19 cellular contexts compared by ENCODE assay signal in the genomic region with DNA sequence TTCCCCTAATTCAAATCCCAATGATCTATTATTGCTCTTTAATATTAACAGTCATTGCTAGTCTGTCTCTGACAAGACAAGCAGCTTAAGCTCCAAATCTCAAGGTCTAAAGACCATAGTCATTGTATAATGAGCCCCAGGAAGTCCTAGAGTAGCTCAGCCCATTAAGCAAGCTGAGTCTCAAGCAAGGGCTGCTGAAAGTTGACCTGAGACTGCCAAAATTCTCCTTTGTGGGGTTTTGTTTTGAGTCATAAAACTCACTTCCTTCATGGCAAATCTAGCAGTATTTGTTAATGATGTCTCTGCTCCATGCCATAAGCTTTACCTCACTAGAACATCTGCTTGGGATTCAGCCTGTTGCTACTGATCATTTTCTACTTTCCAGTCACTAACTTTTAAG.
DNase-seq lines count a peak whose midpoint lies in the region; ATAC-seq and TF ChIP-seq lines count a peak whose summit lies in the region.
"Had no signal": no experiment of that assay in that cellular context is flagged by ENCODE, and none has a peak within 500 bp of the region (broad histone marks: within the 10 kb centered on the region; RNA-seq: fewer than 3 reads in every experiment).

No MANE protein-coding gene starts in this region.

- H3K4me3 ChIP-seq in GM06990 (replicated peaks; ENCODE audit: low read depth, low read length) (no peak overlapping the region), PC-3 (ENCODE audit: low read length) (no peak overlapping the region)
- H3K4me3 ChIP-seq: BLaER1 treated with 17β-estradiol and CSF1 and Interleukin-3, amounts not matched to agents 10 nM and 100 nM; HAP-1; PC-9 had no signal

- no TSS peak for BruUV-seq in PC-3 (replicated peaks; lab: Mats Ljungman, UMichigan)

- no peaks in the 10 kb centered on the region for H3K4me1 ChIP-seq in PC-3 (ENCODE audit: insufficient read depth, low read length)
- H3K4me1 ChIP-seq: BLaER1 treated with 17β-estradiol and CSF1 and Interleukin-3, amounts not matched to agents 10 nM and 100 nM; HAP-1 had no signal

- no peak overlapping the region for H3K27ac ChIP-seq in PC-3 (ENCODE audit: low read length)
- H3K27ac ChIP-seq: BLaER1 treated with 17β-estradiol and CSF1 and Interleukin-3, amounts not matched to agents 10 nM and 100 nM; PC-9 had no signal

- no peaks in the 10 kb centered on the region for H3K4me1 Mint-ChIP-seq in naive thymus-derived CD8-positive, alpha-beta T cell
- H3K4me1 Mint-ChIP-seq: T-cell had no signal

- POLR2A ChIA-PET in PC-3 (lab: Charles Lee; ENCODE audit: unreplicated experiment) = no interaction called here
- POLR2A ChIA-PET in naive thymus-derived CD8-positive, alpha-beta T cell (lab: Charles Lee) = no interaction called here

- ATAC-seq in GM18907 (IDR thresholded peaks at IDR 0.05; ENCODE audit: unreplicated experiment) (peak; percentile 51), HG03103 (IDR thresholded peaks at IDR 0.05; ENCODE audit: low read depth, unreplicated experiment) (peak; percentile 73), PC-3 (no peak), GM21529 (IDR thresholded peaks at IDR 0.05; ENCODE audit: unreplicated experiment) (no peak)
- ATAC-seq in naive thymus-derived CD8-positive, alpha-beta T cell = no peak
- ATAC-seq: T-cell had no signal

- intact Hi-C loops in PC-3 (cut with micrococcal nuclease) = no loop called here

- H3K36me3 ChIP-seq in GM06990 (ENCODE audit: control insufficient read depth, insufficient read depth, low read length) (no peaks in the 10 kb centered on the region), PC-3 (ENCODE audit: low read depth, low read length) (no peaks in the 10 kb centered on the region)
- H3K36me3 ChIP-seq: BLaER1 treated with 17β-estradiol and CSF1 and Interleukin-3, amounts not matched to agents 10 nM and 100 nM; HAP-1 had no signal

- H3K9me3 Mint-ChIP-seq in naive thymus-derived CD8-positive, alpha-beta T cell = peaks cover 0 to 3% (median 0%) of the 10 kb centered on the region in 9 donors

- H3K4me2 ChIP-seq in PC-3 (ENCODE audit: low read length) = no peak overlapping the region
- H3K4me2 ChIP-seq: BLaER1 treated with 17β-estradiol and CSF1 and Interleukin-3, amounts not matched to agents 10 nM and 100 nM; PC-9 had no signal

- no peaks in the 10 kb centered on the region for H3K9me2 ChIP-seq in PC-3 (replicated peaks; ENCODE audit: low read length)

- H3K27me3 Mint-ChIP-seq in naive thymus-derived CD8-positive, alpha-beta T cell = peaks cover 0 to 6% (median 0%) of the 10 kb centered on the region in 5 donors

- H3K27me3 ChIP-seq in GM06990 (replicated peaks; ENCODE audit: control insufficient read depth, insufficient read depth, low read length) (no peaks in the 10 kb centered on the region), PC-3 (ENCODE audit: low read length) (no peaks in the 10 kb centered on the region)
- H3K27me3 ChIP-seq: BLaER1 treated with 17β-estradiol and CSF1 and Interleukin-3, amounts not matched to agents 10 nM and 100 nM had no signal

- H3K79me2 ChIP-seq in PC-3 (ENCODE audit: low read length) = no peaks in the 10 kb centered on the region

- H3K9ac ChIP-seq in PC-3 (ENCODE audit: low read length) = no peak overlapping the region
- H3K9ac ChIP-seq: BLaER1 treated with 17β-estradiol and CSF1 and Interleukin-3, amounts not matched to agents 10 nM and 100 nM had no signal

- no peaks in the 10 kb centered on the region for H4K20me1 ChIP-seq in PC-3 (ENCODE audit: low read length)
- H4K20me1 ChIP-seq: BLaER1 treated with 17β-estradiol and CSF1 and Interleukin-3, amounts not matched to agents 10 nM and 100 nM had no signal

- TF ChIP-seq CTCF in GM06990 (IDR thresholded peaks at IDR 0.05; ENCODE audit: insufficient read depth, low read length, poor library complexity, severe bottlenecking) (no peak), PC-3 (conservative IDR thresholded peaks at IDR 0.05; ENCODE audit: low read depth, low read length) (no peak)

- no peak overlapping the region for H2AFZ ChIP-seq in PC-3 (ENCODE audit: low read length)
- H2AFZ ChIP-seq: PC-9 had no signal

- no peak overlapping the region for H3K4me3 Mint-ChIP-seq in naive thymus-derived CD8-positive, alpha-beta T cell
- H3K4me3 Mint-ChIP-seq: T-cell had no signal

- no peak overlapping the region for H3K27ac Mint-ChIP-seq in naive thymus-derived CD8-positive, alpha-beta T cell
- H3K27ac Mint-ChIP-seq: T-cell had no signal

- no peaks in the 10 kb centered on the region for H3K9me3 ChIP-seq in PC-3 (ENCODE audit: low read length)
- H3K9me3 ChIP-seq: BLaER1 treated with 17β-estradiol and CSF1 and Interleukin-3, amounts not matched to agents 10 nM and 100 nM; HAP-1 had no signal

- CTCF ChIA-PET in PC-3 (lab: Charles Lee) = no interaction called here

- DNase-seq in GM06990 (ENCODE audit: extremely low read depth, insufficient read length) = peak; percentile 9
- peak; percentile 1 for DNase-seq in PC-3
- DNase-seq in kidney glomerular epithelial cell (lab: John Stamatoyannopoulos, UW) = no peak
- no peak for DNase-seq in DMS153 treated with DMSO at 0.1 percent for 48 hours (lab: John Stamatoyannopoulos, UW; ENCODE audit: unreplicated experiment)
- DNase-seq in naive thymus-derived CD8-positive, alpha-beta T cell = no peak
- DNase-seq: 8988T, DMS 273 treated with DMSO at 0.1 percent for 48 hours, IMR-90, NCI-H1436 treated with DMSO at 0.1 percent for 48 hours, NCI-H345, NCI-H526 treated with DMSO at 0.1 percent for 48 hours, PC-9, T-cell, T1000 had no signal

- no peaks in the 10 kb centered on the region for H3F3A ChIP-seq in PC-3 (ENCODE audit: low read length, unreplicated experiment)

- H3K36me3 Mint-ChIP-seq in naive thymus-derived CD8-positive, alpha-beta T cell = no peaks in the 10 kb centered on the region
- H3K36me3 Mint-ChIP-seq: T-cell had no signal

Comparison
In these comparisons a context has a peak if more than half of its experiments do, and no peak if none do; other contexts are left out.
1. DNase-seq: peak in GM06990 (single experiment) and PC-3 (single experiment); none in kidney glomerular epithelial cell (single experiment), DMS153 treated with DMSO at 0.1 percent for 48 hours (single experiment) and naive thymus-derived CD8-positive, alpha-beta T cell (0 of 10).
2. ATAC-seq: peak in GM18907 (single experiment) and HG03103 (single experiment); none in PC-3 (single experiment), GM21529 (single experiment) and naive thymus-derived CD8-positive, alpha-beta T cell (0 of 2).